In the genomic region with DNA sequence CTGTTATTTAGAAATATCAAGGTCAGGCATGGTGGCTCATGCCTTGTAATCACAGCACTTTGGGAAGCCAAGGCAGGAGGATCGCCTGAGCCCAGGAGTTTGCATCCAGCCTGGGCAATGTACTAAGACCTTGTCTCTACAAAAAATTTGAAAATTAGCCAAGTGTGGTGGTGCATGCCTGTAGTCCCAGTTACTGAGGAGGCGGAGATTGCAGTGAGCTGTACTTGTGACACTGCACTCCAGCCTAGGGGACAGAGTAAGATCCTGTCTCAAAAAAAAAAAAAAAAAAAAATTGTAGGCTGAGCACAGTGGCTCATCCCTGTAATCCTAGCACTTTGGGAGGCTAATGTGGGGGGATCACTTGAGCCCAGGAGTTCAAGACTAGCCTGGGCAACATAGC, we compare ENCODE assay signal across 20 cellular contexts.
"Had no signal": no experiment of that assay in that cellular context is flagged by ENCODE, and none has a peak within 500 bp of the region (broad histone marks: within the 10 kb centered on the region; RNA-seq: fewer than 3 reads in every experiment).

No MANE protein-coding gene starts in this region.

- ATAC-seq: activated CD4-positive, CD25-positive, alpha-beta regulatory T cell treated with anti-CD3 and anti-CD28 coated beads, Interleukin-2, amount 50 U/mL, for 24 hours; body of pancreas; lower lobe of right lung; right lobe of liver; stimulated activated naive CD8-positive, alpha-beta T cell treated with anti-CD3 and anti-CD28 coated beads, Interleukin-15, Interleukin-2, amounts not matched to agents 100 U/mL and 50 U/mL, for 24 hours had no signal

- H3K27me3 ChIP-seq: body of pancreas, right lobe of liver, spleen, upper lobe of left lung had no signal

- H3K4me3 ChIP-seq: body of pancreas, lower lobe of right lung, prostate gland, right lobe of liver, spleen, upper lobe of left lung had no signal

- H3K27ac Mint-ChIP-seq: endodermal cell had no signal

- H3K4me1 ChIP-seq: body of pancreas, lower lobe of right lung, prostate gland, right lobe of liver, upper lobe of left lung had no signal

- H3K27ac ChIP-seq: body of pancreas, lower lobe of right lung, prostate gland, right lobe of liver, upper lobe of left lung had no signal

- H3K36me3 ChIP-seq: prostate gland, right lobe of liver had no signal

- H3K9me3 Mint-ChIP-seq: activated naive CD4-positive, alpha-beta T cell treated with anti-CD3 and anti-CD28 coated beads for 36 hours; endodermal cell had no signal

- H3K9me3 ChIP-seq: body of pancreas, lower lobe of right lung, prostate gland, right lobe of liver, spleen, upper lobe of left lung had no signal

- H3K4me3 Mint-ChIP-seq: activated naive CD4-positive, alpha-beta T cell treated with anti-CD3 and anti-CD28 coated beads for 36 hours; endodermal cell had no signal

- DNase-seq: activated CD4-positive, alpha-beta T cell treated with anti-CD3 and anti-CD28 coated beads, Interleukin-2, amount 50 U/mL, for 4 hours; activated naive CD4-positive, alpha-beta T cell treated with anti-CD3 and anti-CD28 coated beads for 36 hours; amniotic stem cell; body of pancreas; dermis blood vessel endothelial cell; endodermal cell; erythroblast; hippocampal formation; kidney glomerular epithelial cell; lower lobe of right lung; midbrain; nucleus accumbens; right lobe of liver; spleen; stimulated activated CD4-positive, alpha-beta T cell treated with anti-CD3 and anti-CD28 coated beads, Interleukin-1b, Interleukin-23, amount 100 ng/mL, for 48 hours; stimulated activated naive CD8-positive, alpha-beta T cell treated with anti-CD3 and anti-CD28 coated beads, Interleukin-15, Interleukin-2, amounts not matched to agents 100 U/mL and 50 U/mL, for 24 hours; T-helper 2 cell; upper lobe of left lung had no signal
